2 cellular contexts compared by ENCODE assay signal in genomic region chr2:110475627-110476359, GRCh38. TPM values are rescaled to one million over a fixed set of nuclear protein-coding genes. Genes with fewer than 3 reads are reported as not detected.
"Had no signal": no experiment of that assay in that cellular context is flagged by ENCODE, and none has a peak within 500 bp of the region (broad histone marks: within the 10 kb centered on the region; RNA-seq: fewer than 3 reads in every experiment).

No MANE protein-coding gene starts in this region.

RNA-seq across cellular contexts. Expression of gene LIMS4, which starts 3.2 kb away (rescaled TPM):
- total RNA-seq: GM23338, H1 had no signal
